ENCODE assay signal across 1 cellular context in genomic region chr2:151632993-151633592, GRCh38.
TF ChIP-seq lines count a peak whose summit lies in the region.

No MANE protein-coding gene starts in this region.

TF ChIP-seq in SK-N-SH, 30 proteins besides CTCF, POLR2A, EP300 and RAD21 (continued from another document):
- TF ChIP-seq, protein P1, sequence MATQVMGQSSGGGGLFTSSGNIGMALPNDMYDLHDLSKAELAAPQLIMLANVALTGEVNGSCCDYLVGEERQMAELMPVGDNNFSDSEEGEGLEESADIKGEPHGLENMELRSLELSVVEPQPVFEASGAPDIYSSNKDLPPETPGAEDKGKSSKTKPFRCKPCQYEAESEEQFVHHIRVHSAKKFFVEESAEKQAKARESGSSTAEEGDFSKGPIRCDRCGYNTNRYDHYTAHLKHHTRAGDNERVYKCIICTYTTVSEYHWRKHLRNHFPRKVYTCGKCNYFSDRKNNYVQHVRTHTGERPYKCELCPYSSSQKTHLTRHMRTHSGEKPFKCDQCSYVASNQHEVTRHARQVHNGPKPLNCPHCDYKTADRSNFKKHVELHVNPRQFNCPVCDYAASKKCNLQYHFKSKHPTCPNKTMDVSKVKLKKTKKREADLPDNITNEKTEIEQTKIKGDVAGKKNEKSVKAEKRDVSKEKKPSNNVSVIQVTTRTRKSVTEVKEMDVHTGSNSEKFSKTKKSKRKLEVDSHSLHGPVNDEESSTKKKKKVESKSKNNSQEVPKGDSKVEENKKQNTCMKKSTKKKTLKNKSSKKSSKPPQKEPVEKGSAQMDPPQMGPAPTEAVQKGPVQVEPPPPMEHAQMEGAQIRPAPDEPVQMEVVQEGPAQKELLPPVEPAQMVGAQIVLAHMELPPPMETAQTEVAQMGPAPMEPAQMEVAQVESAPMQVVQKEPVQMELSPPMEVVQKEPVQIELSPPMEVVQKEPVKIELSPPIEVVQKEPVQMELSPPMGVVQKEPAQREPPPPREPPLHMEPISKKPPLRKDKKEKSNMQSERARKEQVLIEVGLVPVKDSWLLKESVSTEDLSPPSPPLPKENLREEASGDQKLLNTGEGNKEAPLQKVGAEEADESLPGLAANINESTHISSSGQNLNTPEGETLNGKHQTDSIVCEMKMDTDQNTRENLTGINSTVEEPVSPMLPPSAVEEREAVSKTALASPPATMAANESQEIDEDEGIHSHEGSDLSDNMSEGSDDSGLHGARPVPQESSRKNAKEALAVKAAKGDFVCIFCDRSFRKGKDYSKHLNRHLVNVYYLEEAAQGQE (IDR thresholded peaks at IDR 0.05; ENCODE audit: low read depth, low read length): no peak
- TF ChIP-seq POLR2AphosphoS5 (IDR thresholded peaks at IDR 0.05; ENCODE audit: low read depth, low read length): no peak
- no peak for TF ChIP-seq USF1 (IDR thresholded peaks at IDR 0.05; ENCODE audit: borderline replicate concordance, low read depth)
- TF ChIP-seq RXRA (IDR thresholded peaks at IDR 0.05; ENCODE audit: borderline replicate concordance, low read depth): no peak
- TF ChIP-seq EZH2phosphoT487 (IDR thresholded peaks at IDR 0.05; ENCODE audit: borderline replicate concordance, low read depth): no peak
- no peak for TF ChIP-seq GABPA (IDR thresholded peaks at IDR 0.05; ENCODE audit: low read depth)
- no peak for TF ChIP-seq FOXM1 (IDR thresholded peaks at IDR 0.05; ENCODE audit: low read depth)
- TF ChIP-seq, protein P2, sequence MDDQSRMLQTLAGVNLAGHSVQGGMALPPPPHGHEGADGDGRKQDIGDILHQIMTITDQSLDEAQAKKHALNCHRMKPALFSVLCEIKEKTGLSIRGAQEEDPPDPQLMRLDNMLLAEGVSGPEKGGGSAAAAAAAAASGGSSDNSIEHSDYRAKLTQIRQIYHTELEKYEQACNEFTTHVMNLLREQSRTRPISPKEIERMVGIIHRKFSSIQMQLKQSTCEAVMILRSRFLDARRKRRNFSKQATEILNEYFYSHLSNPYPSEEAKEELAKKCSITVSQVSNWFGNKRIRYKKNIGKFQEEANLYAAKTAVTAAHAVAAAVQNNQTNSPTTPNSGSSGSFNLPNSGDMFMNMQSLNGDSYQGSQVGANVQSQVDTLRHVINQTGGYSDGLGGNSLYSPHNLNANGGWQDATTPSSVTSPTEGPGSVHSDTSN (IDR thresholded peaks at IDR 0.05): no peak
- TF ChIP-seq, protein P3, sequence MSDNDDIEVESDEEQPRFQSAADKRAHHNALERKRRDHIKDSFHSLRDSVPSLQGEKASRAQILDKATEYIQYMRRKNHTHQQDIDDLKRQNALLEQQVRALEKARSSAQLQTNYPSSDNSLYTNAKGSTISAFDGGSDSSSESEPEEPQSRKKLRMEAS (IDR thresholded peaks at IDR 0.05; ENCODE audit: low read depth): no peak
- TF ChIP-seq NRF1 (IDR thresholded peaks at IDR 0.05; ENCODE audit: low read depth, low read length): no peak
- TF ChIP-seq CHD2 (IDR thresholded peaks at IDR 0.05; ENCODE audit: low read length, partially characterized antibody): no peak
- no peak for TF ChIP-seq NFIC (IDR thresholded peaks at IDR 0.05; ENCODE audit: borderline replicate concordance)
TF ChIP-seq in SK-N-SH: peak in this region for 0.
